1 cellular context compared by ENCODE assay signal in genomic region chr5:122121782-122122465, GRCh38.
TF ChIP-seq lines count a peak whose summit lies in the region.

No MANE protein-coding gene starts in this region.

TF ChIP-seq in K562, 482 proteins besides CTCF, POLR2A, EP300 and RAD21 (continued from another document and continues in another):
- TF ChIP-seq E2F6 (IDR thresholded peaks at IDR 0.05; ENCODE audit: borderline replicate concordance in 1 of 2, extremely low read depth in 1 of 2, insufficient read depth in 1 of 2, insufficient read length in 1 of 2, low read depth in 1 of 2, low read length in 1 of 2, poor library complexity in 1 of 2, severe bottlenecking in 1 of 2): peak in 1 of 2 experiments; percentile 55
- peak; percentile 61; the same call in 1 of the 2 replicates for TF ChIP-seq SMARCE1 (IDR thresholded peaks at IDR 0.05)
- TF ChIP-seq SMAD1 (IDR thresholded peaks at IDR 0.05; ENCODE audit: low read depth, low read length, partially characterized antibody): no peak
- peak; percentile 52; the same call in 1 of the 2 replicates for TF ChIP-seq MYNN (IDR thresholded peaks at IDR 0.05)
- TF ChIP-seq MYNN (CRISPR knock-in tag; IDR thresholded peaks at IDR 0.05): no peak
- no peak for TF ChIP-seq RBFOX2 (IDR thresholded peaks at IDR 0.05; ENCODE audit: low read depth, low read length)
- TF ChIP-seq MAX (CRISPR knock-in tag; IDR thresholded peaks at IDR 0.05): peak; percentile 77
- TF ChIP-seq HNRNPK (IDR thresholded peaks at IDR 0.05; ENCODE audit: low read depth, low read length, poor library complexity, severe bottlenecking): no peak
- no peak for TF ChIP-seq ARNT (IDR thresholded peaks at IDR 0.05)
- TF ChIP-seq GATAD2A (IDR thresholded peaks at IDR 0.05): no peak
- peak; percentile 90 for TF ChIP-seq MITF (IDR thresholded peaks at IDR 0.05)
- no peak for TF ChIP-seq ETV1 (tag; conservative IDR thresholded peaks at IDR 0.05; ENCODE audit: low read depth)
- peak; percentile 40 to 43; a peak in 2 of 4 replicates for TF ChIP-seq TRIM24 (IDR thresholded peaks at IDR 0.05)
- TF ChIP-seq HDAC1 (IDR thresholded peaks at IDR 0.05): 0 out of 4 replicates have a peak, but pooled peaks of 1 of the 2 experiments have one; percentile 25
- TF ChIP-seq REST (CRISPR knock-in tag; IDR thresholded peaks at IDR 0.05; ENCODE audit: low read depth): no peak
- no peak for TF ChIP-seq ZNF23 (CRISPR knock-in tag; IDR thresholded peaks at IDR 0.05)
- TF ChIP-seq, protein P1, sequence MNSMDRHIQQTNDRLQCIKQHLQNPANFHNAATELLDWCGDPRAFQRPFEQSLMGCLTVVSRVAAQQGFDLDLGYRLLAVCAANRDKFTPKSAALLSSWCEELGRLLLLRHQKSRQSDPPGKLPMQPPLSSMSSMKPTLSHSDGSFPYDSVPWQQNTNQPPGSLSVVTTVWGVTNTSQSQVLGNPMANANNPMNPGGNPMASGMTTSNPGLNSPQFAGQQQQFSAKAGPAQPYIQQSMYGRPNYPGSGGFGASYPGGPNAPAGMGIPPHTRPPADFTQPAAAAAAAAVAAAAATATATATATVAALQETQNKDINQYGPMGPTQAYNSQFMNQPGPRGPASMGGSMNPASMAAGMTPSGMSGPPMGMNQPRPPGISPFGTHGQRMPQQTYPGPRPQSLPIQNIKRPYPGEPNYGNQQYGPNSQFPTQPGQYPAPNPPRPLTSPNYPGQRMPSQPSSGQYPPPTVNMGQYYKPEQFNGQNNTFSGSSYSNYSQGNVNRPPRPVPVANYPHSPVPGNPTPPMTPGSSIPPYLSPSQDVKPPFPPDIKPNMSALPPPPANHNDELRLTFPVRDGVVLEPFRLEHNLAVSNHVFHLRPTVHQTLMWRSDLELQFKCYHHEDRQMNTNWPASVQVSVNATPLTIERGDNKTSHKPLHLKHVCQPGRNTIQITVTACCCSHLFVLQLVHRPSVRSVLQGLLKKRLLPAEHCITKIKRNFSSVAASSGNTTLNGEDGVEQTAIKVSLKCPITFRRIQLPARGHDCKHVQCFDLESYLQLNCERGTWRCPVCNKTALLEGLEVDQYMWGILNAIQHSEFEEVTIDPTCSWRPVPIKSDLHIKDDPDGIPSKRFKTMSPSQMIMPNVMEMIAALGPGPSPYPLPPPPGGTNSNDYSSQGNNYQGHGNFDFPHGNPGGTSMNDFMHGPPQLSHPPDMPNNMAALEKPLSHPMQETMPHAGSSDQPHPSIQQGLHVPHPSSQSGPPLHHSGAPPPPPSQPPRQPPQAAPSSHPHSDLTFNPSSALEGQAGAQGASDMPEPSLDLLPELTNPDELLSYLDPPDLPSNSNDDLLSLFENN (IDR thresholded peaks at IDR 0.05; ENCODE audit: low read depth in 2 of 2, low read length in 2 of 2): no peak
- TF ChIP-seq MAFK (IDR thresholded peaks at IDR 0.05; ENCODE audit: low read length): 0 out of 2 replicates have a peak, but pooled peaks have one; percentile 12
- no peak; the same call in none of the 2 replicates for TF ChIP-seq HMBOX1 (IDR thresholded peaks at IDR 0.05)
- no peak for TF ChIP-seq NCOA1 (IDR thresholded peaks at IDR 0.05; ENCODE audit: low read depth)
- no peak for TF ChIP-seq SAFB2 (IDR thresholded peaks at IDR 0.05; ENCODE audit: borderline replicate concordance, low read depth, low read length, severe bottlenecking)
- TF ChIP-seq L3MBTL2 (IDR thresholded peaks at IDR 0.05): peak; percentile 74
- TF ChIP-seq DMBX1 (CRISPR knock-in tag; IDR thresholded peaks at IDR 0.05; ENCODE audit: borderline replicate concordance): peak; percentile 54; the same call in 1 of the 2 replicates
- no peak for TF ChIP-seq CBX8 (IDR thresholded peaks at IDR 0.05; ENCODE audit: borderline replicate concordance, extremely low read depth, low read depth, low read length, poor library complexity, severe bottlenecking)
- peak; percentile 54; the same call in 1 of the 2 replicates for TF ChIP-seq FOSL1 (tag; conservative IDR thresholded peaks at IDR 0.05)
- 0 out of 2 replicates have a peak, but pooled peaks have one; percentile 17 for TF ChIP-seq FOXM1 (IDR thresholded peaks at IDR 0.05; ENCODE audit: low read depth)
- no peak for TF ChIP-seq FOXM1 (CRISPR knock-in tag; IDR thresholded peaks at IDR 0.05; ENCODE audit: low read depth)
- no peak; the same call in 1 of the 2 replicates for TF ChIP-seq CTBP1 (IDR thresholded peaks at IDR 0.05; ENCODE audit: borderline replicate concordance)
- no peak for TF ChIP-seq ZNF175 (CRISPR knock-in tag; IDR thresholded peaks at IDR 0.05; ENCODE audit: low read depth)
- no peak for TF ChIP-seq MCM7 (IDR thresholded peaks at IDR 0.05)
- TF ChIP-seq MEIS2 (IDR thresholded peaks at IDR 0.05; ENCODE audit: partially characterized antibody): no peak
- no peak for TF ChIP-seq OTX1 (CRISPR knock-in tag; IDR thresholded peaks at IDR 0.05)
- TF ChIP-seq C11orf30 (IDR thresholded peaks at IDR 0.05; ENCODE audit: low read depth): no peak
- no peak for TF ChIP-seq HDAC8 (tag; IDR thresholded peaks at IDR 0.05)
- no peak for TF ChIP-seq HDAC6 (IDR thresholded peaks at IDR 0.05; ENCODE audit: low read depth, low read length)
- TF ChIP-seq, protein P2, sequence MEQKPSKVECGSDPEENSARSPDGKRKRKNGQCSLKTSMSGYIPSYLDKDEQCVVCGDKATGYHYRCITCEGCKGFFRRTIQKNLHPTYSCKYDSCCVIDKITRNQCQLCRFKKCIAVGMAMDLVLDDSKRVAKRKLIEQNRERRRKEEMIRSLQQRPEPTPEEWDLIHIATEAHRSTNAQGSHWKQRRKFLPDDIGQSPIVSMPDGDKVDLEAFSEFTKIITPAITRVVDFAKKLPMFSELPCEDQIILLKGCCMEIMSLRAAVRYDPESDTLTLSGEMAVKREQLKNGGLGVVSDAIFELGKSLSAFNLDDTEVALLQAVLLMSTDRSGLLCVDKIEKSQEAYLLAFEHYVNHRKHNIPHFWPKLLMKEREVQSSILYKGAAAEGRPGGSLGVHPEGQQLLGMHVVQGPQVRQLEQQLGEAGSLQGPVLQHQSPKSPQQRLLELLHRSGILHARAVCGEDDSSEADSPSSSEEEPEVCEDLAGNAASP (IDR thresholded peaks at IDR 0.05): no peak
- peak; percentile 75; the same call in 1 of the 2 replicates for TF ChIP-seq JUND (IDR thresholded peaks at IDR 0.05; ENCODE audit: borderline replicate concordance, low read depth, low read length)
- peak; percentile 35; the same call in 1 of the 3 replicates for TF ChIP-seq JUND (tag; IDR thresholded peaks at IDR 0.05; ENCODE audit: borderline replicate concordance, low read depth, low read length)
- no peak for TF ChIP-seq ZNF584 (CRISPR knock-in tag; IDR thresholded peaks at IDR 0.05; ENCODE audit: low read depth)
- no peak for TF ChIP-seq FOXK1 (CRISPR knock-in tag; IDR thresholded peaks at IDR 0.05; ENCODE audit: borderline replicate concordance)
- TF ChIP-seq GTF2F1 (IDR thresholded peaks at IDR 0.05; ENCODE audit: low read depth, low read length): no peak
- TF ChIP-seq ZSCAN29 (IDR thresholded peaks at IDR 0.05): no peak
- TF ChIP-seq, protein P3, sequence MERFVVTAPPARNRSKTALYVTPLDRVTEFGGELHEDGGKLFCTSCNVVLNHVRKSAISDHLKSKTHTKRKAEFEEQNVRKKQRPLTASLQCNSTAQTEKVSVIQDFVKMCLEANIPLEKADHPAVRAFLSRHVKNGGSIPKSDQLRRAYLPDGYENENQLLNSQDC (CRISPR knock-in tag; IDR thresholded peaks at IDR 0.05): no peak
- TF ChIP-seq SMC3 (conservative IDR thresholded peaks at IDR 0.05; ENCODE audit: insufficient read depth, low read depth, low read length): no peak
- 0 out of 2 replicates have a peak, but pooled peaks have one; percentile 41 for TF ChIP-seq ZNF583 (CRISPR knock-in tag; IDR thresholded peaks at IDR 0.05)
- TF ChIP-seq ZFP91 (CRISPR knock-in tag; IDR thresholded peaks at IDR 0.05): no peak
- 0 out of 2 replicates have a peak, but pooled peaks have one; percentile 10 for TF ChIP-seq RAD51 (IDR thresholded peaks at IDR 0.05; ENCODE audit: borderline replicate concordance, low read depth)
- TF ChIP-seq, protein P4, sequence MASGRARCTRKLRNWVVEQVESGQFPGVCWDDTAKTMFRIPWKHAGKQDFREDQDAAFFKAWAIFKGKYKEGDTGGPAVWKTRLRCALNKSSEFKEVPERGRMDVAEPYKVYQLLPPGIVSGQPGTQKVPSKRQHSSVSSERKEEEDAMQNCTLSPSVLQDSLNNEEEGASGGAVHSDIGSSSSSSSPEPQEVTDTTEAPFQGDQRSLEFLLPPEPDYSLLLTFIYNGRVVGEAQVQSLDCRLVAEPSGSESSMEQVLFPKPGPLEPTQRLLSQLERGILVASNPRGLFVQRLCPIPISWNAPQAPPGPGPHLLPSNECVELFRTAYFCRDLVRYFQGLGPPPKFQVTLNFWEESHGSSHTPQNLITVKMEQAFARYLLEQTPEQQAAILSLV (tag; IDR thresholded peaks at IDR 0.05): no peak
- 0 out of 4 replicates have a peak, but pooled peaks of 1 of the 2 experiments have one; percentile 29 for TF ChIP-seq FOXK2 (conservative IDR thresholded peaks at IDR 0.05 in 1 of 2, IDR thresholded peaks at IDR 0.05 in 1 of 2; ENCODE audit: low read depth in 2 of 2)
- TF ChIP-seq, protein P5, sequence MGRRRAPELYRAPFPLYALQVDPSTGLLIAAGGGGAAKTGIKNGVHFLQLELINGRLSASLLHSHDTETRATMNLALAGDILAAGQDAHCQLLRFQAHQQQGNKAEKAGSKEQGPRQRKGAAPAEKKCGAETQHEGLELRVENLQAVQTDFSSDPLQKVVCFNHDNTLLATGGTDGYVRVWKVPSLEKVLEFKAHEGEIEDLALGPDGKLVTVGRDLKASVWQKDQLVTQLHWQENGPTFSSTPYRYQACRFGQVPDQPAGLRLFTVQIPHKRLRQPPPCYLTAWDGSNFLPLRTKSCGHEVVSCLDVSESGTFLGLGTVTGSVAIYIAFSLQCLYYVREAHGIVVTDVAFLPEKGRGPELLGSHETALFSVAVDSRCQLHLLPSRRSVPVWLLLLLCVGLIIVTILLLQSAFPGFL (CRISPR knock-in tag; IDR thresholded peaks at IDR 0.05): no peak
- TF ChIP-seq PHF8 (IDR thresholded peaks at IDR 0.05; ENCODE audit: borderline replicate concordance, low read length): no peak
- no peak for TF ChIP-seq TBL1XR1 (IDR thresholded peaks at IDR 0.05; ENCODE audit: low read length in 2 of 2)
